Comparison of ENCODE assay signal across 8 cellular contexts in the genomic region with DNA sequence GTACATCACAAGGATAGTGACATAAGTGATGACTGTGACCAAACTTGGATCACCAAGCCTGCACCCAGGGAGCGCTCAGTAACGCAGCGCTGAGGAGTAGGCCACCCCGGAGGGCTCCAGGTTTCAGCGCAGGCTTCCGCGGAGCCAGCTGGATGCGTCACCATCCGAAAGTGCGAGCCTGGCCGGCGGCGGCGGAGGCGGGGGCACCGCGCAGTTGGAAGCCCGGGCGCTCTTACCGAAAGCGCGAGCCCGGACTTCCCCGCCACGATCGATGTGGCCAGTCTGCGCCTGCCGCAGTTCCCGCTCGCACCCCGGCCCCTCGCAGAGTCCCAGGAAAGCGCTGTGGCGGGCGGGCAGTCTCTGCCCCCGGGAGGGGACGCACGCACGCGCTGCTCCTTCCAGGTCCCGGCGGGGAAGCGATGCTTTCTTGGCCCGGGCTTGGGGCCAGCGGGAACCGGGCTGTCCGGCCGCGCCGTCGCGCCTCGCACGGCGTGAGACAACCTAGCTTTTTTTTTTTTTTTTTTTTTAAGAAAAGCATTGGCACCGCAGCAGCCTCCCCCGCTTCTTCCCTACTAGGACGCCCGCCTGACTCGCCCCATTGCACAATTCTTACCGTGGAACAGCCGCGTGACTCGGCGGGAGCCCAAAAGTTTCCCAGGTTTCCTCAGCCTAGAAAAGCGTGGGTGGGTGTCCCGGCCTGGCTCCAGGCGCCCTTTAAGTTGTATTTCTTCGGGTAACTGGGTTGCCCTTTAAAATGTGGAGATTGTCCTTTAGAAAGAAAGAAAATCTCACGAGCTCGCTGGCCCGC. TPM values are rescaled to one million over a fixed set of nuclear protein-coding genes. Genes with fewer than 3 reads are reported as not detected.
DNase-seq lines count a peak whose midpoint lies in the region; ATAC-seq, FAIRE-seq and TF ChIP-seq lines count a peak whose summit lies in the region.

No MANE protein-coding gene starts in this region.

- TF ChIP-seq CTCF in AG09309 (IDR thresholded peaks at IDR 0.05; ENCODE audit: control insufficient read depth, insufficient read depth, low read depth, low read length, missing control alignments) = no peak
- no peak for TF ChIP-seq CTCF in astrocyte (IDR thresholded peaks at IDR 0.05; ENCODE audit: insufficient read depth, low read depth, low read length)
- TF ChIP-seq CTCF in hepatocyte (IDR thresholded peaks at IDR 0.05; ENCODE audit: poor library complexity) = no peak

- WGBS in hepatocyte (ENCODE audit: low lambda C conversion rate, missing lambda C conversion rate) = 2% methylated on average over 70 of the region's 72 CpGs

- H3K4me3 ChIP-seq in AG09309 (ENCODE audit: control insufficient read depth, low read depth, low read length) (peak overlapping the region; percentile 49), astrocyte (ENCODE audit: insufficient read depth, low read depth, low read length) (peak overlapping the region; percentile 65), hepatocyte (peak overlapping the region; percentile 60), rectal smooth muscle tissue (ENCODE audit: low read length) (peak overlapping the region; percentile 23)

- peak overlapping the region; percentile 76 for H3K4me3 Mint-ChIP-seq in astrocyte (ENCODE audit: unreplicated experiment)

- ATAC-seq in GM19351 (IDR thresholded peaks at IDR 0.05; ENCODE audit: unreplicated experiment) (peak; percentile 74), HG03469 (IDR thresholded peaks at IDR 0.05; ENCODE audit: unreplicated experiment) (peak; percentile 61)

- H3K36me3 ChIP-seq in astrocyte (ENCODE audit: insufficient read depth, low read length) = no peaks in the 10 kb centered on the region
- H3K36me3 ChIP-seq in hepatocyte (replicated peaks; ENCODE audit: insufficient read depth, low read depth) = no peaks in the 10 kb centered on the region
- no peaks in the 10 kb centered on the region for H3K36me3 ChIP-seq in rectal smooth muscle tissue (ENCODE audit: control insufficient read depth, insufficient read depth, low read length)

- FAIRE-seq in astrocyte (lab: Jason Lieb, UNC) (no peak), urothelium cell line (lab: Jason Lieb, UNC) (no peak)

- H3K27ac ChIP-seq in astrocyte (ENCODE audit: low read depth, low read length) (peak overlapping the region; percentile 86), hepatocyte (peak overlapping the region; percentile 87), rectal smooth muscle tissue (ENCODE audit: low read depth, low read length) (peak overlapping the region; percentile 91)

- no peaks in the 10 kb centered on the region for H3K79me2 ChIP-seq in astrocyte (ENCODE audit: insufficient read depth, low read length)
- H3K79me2 ChIP-seq in hepatocyte = no peaks in the 10 kb centered on the region

- peaks cover 14% of the 10 kb centered on the region for H3K9me3 Mint-ChIP-seq in astrocyte (ENCODE audit: unreplicated experiment)

- no peaks in the 10 kb centered on the region for H3K9me2 ChIP-seq in hepatocyte (replicated peaks; ENCODE audit: insufficient read depth)

- H3K4me2 ChIP-seq in astrocyte (ENCODE audit: low read length) = peak overlapping the region; percentile 88
- H3K4me2 ChIP-seq in hepatocyte = peak overlapping the region; percentile 92

- peaks cover 2% of the 10 kb centered on the region for H3K36me3 Mint-ChIP-seq in astrocyte (ENCODE audit: low read depth, unreplicated experiment)

- H4K20me1 ChIP-seq in astrocyte (ENCODE audit: insufficient read depth, low read length) = no peaks in the 10 kb centered on the region
- H4K20me1 ChIP-seq in hepatocyte (ENCODE audit: insufficient read depth, poor library complexity, severe bottlenecking) = no peaks in the 10 kb centered on the region

- H3K27me3 Mint-ChIP-seq in astrocyte (ENCODE audit: low read depth, unreplicated experiment) = peaks cover 25% of the 10 kb centered on the region

- H3K27ac Mint-ChIP-seq in astrocyte (ENCODE audit: unreplicated experiment) = no peak overlapping the region

- H3K4me1 ChIP-seq in astrocyte (ENCODE audit: insufficient read depth, low read length) (peaks cover 15% of the 10 kb centered on the region), hepatocyte (ENCODE audit: insufficient read depth) (peaks cover 6% of the 10 kb centered on the region), rectal smooth muscle tissue (ENCODE audit: control insufficient read depth, insufficient read depth, low read length) (no peaks in the 10 kb centered on the region)

- no peaks in the 10 kb centered on the region for H3K9me3 ChIP-seq in astrocyte (ENCODE audit: insufficient read depth, low read depth, low read length)
- no peaks in the 10 kb centered on the region for H3K9me3 ChIP-seq in hepatocyte (ENCODE audit: low read depth)

- H2AFZ ChIP-seq in astrocyte (ENCODE audit: low read depth, low read length) (peak overlapping the region; percentile 90), hepatocyte (peak overlapping the region; percentile 39)

- H3K27me3 ChIP-seq in astrocyte (ENCODE audit: insufficient read depth, low read length) (no peaks in the 10 kb centered on the region), hepatocyte (peaks cover 23% of the 10 kb centered on the region), rectal smooth muscle tissue (ENCODE audit: control insufficient read depth, insufficient read depth, low read length) (no peaks in the 10 kb centered on the region)

- DNase-seq in AG09309 (ENCODE audit: low read depth) = peak; percentile 52
- DNase-seq in T-helper 2 cell = peak; percentile 32 to 89 (median 54)
- DNase-seq in astrocyte (ENCODE audit: low read depth) = peak; percentile 67
- peak; percentile 85 for DNase-seq in hepatocyte (ENCODE audit: low spot score)
- DNase-seq in urothelium cell line (ENCODE audit: low spot score) = peak; percentile 85

- peaks cover 4% of the 10 kb centered on the region for H3K4me1 Mint-ChIP-seq in astrocyte (ENCODE audit: low read depth, unreplicated experiment)

- H3K9ac ChIP-seq in astrocyte (ENCODE audit: low read length) (peak overlapping the region; percentile 81), rectal smooth muscle tissue (ENCODE audit: low read length) (no peak overlapping the region)

RNA-seq across cellular contexts. Expression of a gene that starts 36.4 kb away (rescaled TPM):
- 80.7 and 87.0 TPM in 2 replicates for total RNA-seq in astrocyte
- total RNA-seq in hepatocyte = 102 and 104 TPM in 2 replicates
- 60.2 and 63.5 TPM in 2 replicates for polyA plus RNA-seq in hepatocyte

Comparison
In these comparisons a context has a peak if more than half of its experiments do, and no peak if none do; other contexts are left out.
1. Peak in every context shown above with its lines: DNase-seq, ATAC-seq, H3K4me3 ChIP-seq and H3K27ac ChIP-seq.